Comparison of ENCODE assay signal across 1 cellular context in genomic region chr5:62082370-62082778, GRCh38.
TF ChIP-seq lines count a peak whose summit lies in the region.

No MANE protein-coding gene starts in this region.

TF ChIP-seq in H1, 55 proteins besides CTCF, POLR2A, EP300 and RAD21 (continued from another document):
- TF ChIP-seq CHD7 (IDR thresholded peaks at IDR 0.05; ENCODE audit: insufficient replicate concordance, low read length), result no peak
- TF ChIP-seq BRCA1 (IDR thresholded peaks at IDR 0.05; ENCODE audit: low read depth, low read length), result no peak
- TF ChIP-seq JUND (IDR thresholded peaks at IDR 0.05; ENCODE audit: low read length), result no peak
- TF ChIP-seq CHD2 (IDR thresholded peaks at IDR 0.05; ENCODE audit: low read length), result no peak
- no peak for TF ChIP-seq KDM4A (IDR thresholded peaks at IDR 0.05; ENCODE audit: low read depth, low read length, severe bottlenecking)
- no peak for TF ChIP-seq BACH1 (IDR thresholded peaks at IDR 0.05; ENCODE audit: low read length)
- TF ChIP-seq NANOG (IDR thresholded peaks at IDR 0.05; ENCODE audit: insufficient read depth, low read depth, low read length, poor library complexity, severe bottlenecking), result no peak
- no peak for TF ChIP-seq TEAD4 (IDR thresholded peaks at IDR 0.05; ENCODE audit: low read depth, low read length)
- TF ChIP-seq TCF12 (IDR thresholded peaks at IDR 0.05; ENCODE audit: low read depth, low read length), result no peak
- TF ChIP-seq CBX5 (IDR thresholded peaks at IDR 0.05; ENCODE audit: low read depth, low read length), result no peak
- no peak for TF ChIP-seq GTF2F1 (IDR thresholded peaks at IDR 0.05; ENCODE audit: borderline replicate concordance, low read depth, low read length)
- no peak for TF ChIP-seq SIRT6 (IDR thresholded peaks at IDR 0.05; ENCODE audit: low read length)
- TF ChIP-seq EGR1 (IDR thresholded peaks at IDR 0.05; ENCODE audit: borderline replicate concordance, low read depth, low read length), result no peak
- no peak for TF ChIP-seq POU5F1 (IDR thresholded peaks at IDR 0.05; ENCODE audit: low read depth, low read length)
